17 cellular contexts compared by ENCODE assay signal in the genomic region with DNA sequence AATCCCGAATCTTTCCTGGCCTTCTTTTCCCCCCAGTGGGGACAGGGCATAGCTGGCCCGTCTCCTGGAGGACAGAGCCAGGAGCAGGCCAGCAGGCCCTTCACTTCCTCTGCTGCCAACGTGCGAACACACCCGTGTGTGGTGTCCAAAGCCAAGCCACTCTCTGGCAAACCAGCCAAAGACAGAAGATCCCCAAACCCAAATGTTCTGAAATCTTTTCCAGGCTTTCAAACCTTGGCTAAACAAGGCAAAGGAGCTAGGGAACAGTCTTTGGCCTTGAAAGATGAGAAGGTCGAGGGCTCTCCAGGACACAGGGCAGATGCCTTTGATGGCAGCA.
DNase-seq lines count a peak whose midpoint lies in the region; ATAC-seq, FAIRE-seq and TF ChIP-seq lines count a peak whose summit lies in the region.
"Had no signal": no experiment of that assay in that cellular context is flagged by ENCODE, and none has a peak within 500 bp of the region (broad histone marks: within the 10 kb centered on the region; RNA-seq: fewer than 3 reads in every experiment).

No MANE protein-coding gene starts in this region.

- no peaks in the 10 kb centered on the region for H3K27me3 ChIP-seq in left ventricle myocardium inferior (ENCODE audit: low read depth)
- no peaks in the 10 kb centered on the region for H3K27me3 ChIP-seq in mammary epithelial cell (ENCODE audit: insufficient read depth, low read length)
- H3K27me3 ChIP-seq in keratinocyte (ENCODE audit: control insufficient read depth, extremely low read depth, insufficient read depth, low read length), result no peaks in the 10 kb centered on the region
- H3K27me3 ChIP-seq in thymus (ENCODE audit: control insufficient read depth, insufficient read depth), result no peaks in the 10 kb centered on the region
- no peaks in the 10 kb centered on the region for H3K27me3 ChIP-seq in small intestine (ENCODE audit: control insufficient read depth in 2 of 2, insufficient read depth in 2 of 2, low read length in 2 of 2)

- WGBS in mammary epithelial cell (ENCODE audit: low coverage, missing lambda C conversion rate), result 67% methylated on average over 6 of the region's 6 CpGs
- WGBS in thymus, result 92% methylated on average over 6 of the region's 6 CpGs
- 67 to 84% (median 77%) methylated on average over 6 of the region's 6 CpGs for WGBS in small intestine, 3 donors

- no peak overlapping the region for H3K4me3 ChIP-seq in left ventricle myocardium inferior
- H3K4me3 ChIP-seq in mammary epithelial cell (replicated peaks in 1 of 3; ENCODE audit: insufficient read depth in 1 of 3, low read depth in 2 of 3, low read length in 3 of 3), result no peak overlapping the region
- no peak overlapping the region for H3K4me3 ChIP-seq in keratinocyte (ENCODE audit: control insufficient read depth in 2 of 3, extremely low read depth in 1 of 3, insufficient read depth in 2 of 3, low read depth in 1 of 3, low read length in 3 of 3)
- no peak overlapping the region for H3K4me3 ChIP-seq in thymus (ENCODE audit: low read length)
- no peak overlapping the region for H3K4me3 ChIP-seq in small intestine (ENCODE audit: low read depth in 1 of 2, low read length in 2 of 2)
- H3K4me3 ChIP-seq: GM23248 had no signal

- H2AFZ ChIP-seq in mammary epithelial cell (ENCODE audit: low read depth, low read length) (no peak overlapping the region), keratinocyte (ENCODE audit: control insufficient read depth, low read length) (no peak overlapping the region)
- H2AFZ ChIP-seq: GM23248 had no signal

- peak; percentile 89 for ATAC-seq in Right ventricle myocardium superior (ENCODE audit: poor library complexity)
- ATAC-seq in GM19035 (IDR thresholded peaks at IDR 0.05; ENCODE audit: unreplicated experiment), result no peak

- H4K20me1 ChIP-seq in mammary epithelial cell (ENCODE audit: insufficient read depth, low read length) (no peaks in the 10 kb centered on the region), keratinocyte (ENCODE audit: control insufficient read depth, extremely low read depth, insufficient read depth, low read length) (no peaks in the 10 kb centered on the region)

- H3K27ac ChIP-seq in left ventricle myocardium inferior (replicated peaks) (no peak overlapping the region), mammary epithelial cell (ENCODE audit: insufficient read depth, low read depth, low read length) (peak overlapping the region; percentile 39), keratinocyte (ENCODE audit: control insufficient read depth, insufficient read depth, low read length) (peak overlapping the region; percentile 6), thymus (ENCODE audit: low read depth) (peak overlapping the region; percentile 68), small intestine (ENCODE audit: low read depth in 1 of 2, low read length in 1 of 2) (no peak overlapping the region)
- H3K27ac ChIP-seq: GM23248 had no signal

- no TSS peak for BruUV-seq in mammary epithelial cell (replicated peaks; lab: Mats Ljungman, UMichigan)

- H3K79me2 ChIP-seq in mammary epithelial cell (ENCODE audit: insufficient read depth, low read length), result no peaks in the 10 kb centered on the region
- H3K79me2 ChIP-seq in keratinocyte (ENCODE audit: control insufficient read depth, insufficient read depth, low read length), result no peaks in the 10 kb centered on the region

- in situ Hi-C loops in mammary epithelial cell (cut with MboI; ENCODE audit: low sequenced_read_pairs in 2 of 2), result no loop called here

- CTCF ChIA-PET in mammary epithelial cell (lab: Charles Lee; ENCODE audit: low non-redundant PET), result no interaction called here

- FAIRE-seq in keratinocyte (lab: Jason Lieb, UNC), result no peak
- no peak for FAIRE-seq in small intestine (lab: Jason Lieb, UNC)

- no peak overlapping the region for H3K4me2 ChIP-seq in mammary epithelial cell (ENCODE audit: insufficient read depth, low read depth, low read length)
- no peak overlapping the region for H3K4me2 ChIP-seq in keratinocyte (ENCODE audit: control insufficient read depth, extremely low read depth, insufficient read depth, low read depth, low read length)

- H3K4me1 ChIP-seq in left ventricle myocardium inferior (peaks cover 5% of the 10 kb centered on the region), mammary epithelial cell (ENCODE audit: insufficient read depth, low read length) (peaks cover 51% of the 10 kb centered on the region), keratinocyte (ENCODE audit: control insufficient read depth, extremely low read depth, insufficient read depth, low read length) (peaks cover 56% of the 10 kb centered on the region), thymus (ENCODE audit: control insufficient read depth, insufficient read depth, low read length) (no peaks in the 10 kb centered on the region), small intestine (ENCODE audit: control insufficient read depth in 2 of 2, insufficient read depth in 1 of 2, low read depth in 1 of 2, low read length in 1 of 2) (no peaks in the 10 kb centered on the region)

- dilution Hi-C loops in mammary epithelial cell (cut with HindIII; ENCODE audit: low sequenced_read_pairs), result no loop called here
- dilution Hi-C loops in keratinocyte (cut with MboI; ENCODE audit: extremely low pct_ligation_motif_present, low sequenced_read_pairs), result no loop called here

- H3K36me3 ChIP-seq in left ventricle myocardium inferior (no peaks in the 10 kb centered on the region), mammary epithelial cell (ENCODE audit: insufficient read depth, low read length) (no peaks in the 10 kb centered on the region), keratinocyte (ENCODE audit: control insufficient read depth in 2 of 2, extremely low read depth in 1 of 2, insufficient read depth in 2 of 2, low read length in 2 of 2) (no peaks in the 10 kb centered on the region), thymus (ENCODE audit: control insufficient read depth, insufficient read depth) (no peaks in the 10 kb centered on the region), small intestine (ENCODE audit: control insufficient read depth in 2 of 2, insufficient read depth in 2 of 2, low read length in 2 of 2) (no peaks in the 10 kb centered on the region)

- TF ChIP-seq CTCF in left ventricle myocardium inferior (IDR thresholded peaks at IDR 0.05; ENCODE audit: borderline replicate concordance) (no peak), mammary epithelial cell (conservative IDR thresholded peaks at IDR 0.05 in 1 of 2, IDR thresholded peaks at IDR 0.05 in 1 of 2; ENCODE audit: extremely low read depth in 1 of 2, insufficient read depth in 1 of 2, low read depth in 1 of 2, low read length in 2 of 2) (no peak), keratinocyte (optimal IDR thresholded peaks at IDR 0.05 in 1 of 3, IDR thresholded peaks at IDR 0.05 in 1 of 3, conservative IDR thresholded peaks at IDR 0.05 in 1 of 3; ENCODE audit: extremely low read depth in 1 of 3, insufficient read depth in 2 of 3, low read length in 3 of 3) (no peak)

- H3K9me3 ChIP-seq in left ventricle myocardium inferior (replicated peaks) (no peaks in the 10 kb centered on the region), mammary epithelial cell (replicated peaks; ENCODE audit: insufficient read depth, low read length) (no peaks in the 10 kb centered on the region), keratinocyte (ENCODE audit: control insufficient read depth, low read depth, low read length) (no peaks in the 10 kb centered on the region), thymus (ENCODE audit: control insufficient read depth) (no peaks in the 10 kb centered on the region), small intestine (ENCODE audit: control insufficient read depth, low read depth) (no peaks in the 10 kb centered on the region)
- H3K9me3 ChIP-seq: Caco-2 had no signal

- H3K9me1 ChIP-seq in keratinocyte (ENCODE audit: control insufficient read depth, extremely low read depth, insufficient read depth, low read length), result no peaks in the 10 kb centered on the region

- no peak for DNase-seq in Right ventricle myocardium superior
- no peak for DNase-seq in left ventricle myocardium inferior
- DNase-seq in mammary epithelial cell, result no peak
- DNase-seq in keratinocyte (ENCODE audit: low read depth, low spot score), result no peak
- DNase-seq in DMS53 treated with DMSO at 0.1 percent for 48 hours (lab: John Stamatoyannopoulos, UW; ENCODE audit: unreplicated experiment), result no peak
- no peak for DNase-seq in small intestine
- DNase-seq: DMS153, GM23248, MV-4-11, NCI-H1417, NCI-H187 treated with DMSO at 0.1 percent for 48 hours, NCI-H345, NCI-H69, OCI-M1 had no signal

- intact Hi-C loops in Right ventricle myocardium superior (cut with DNase I) (no loop called here), left ventricle myocardium inferior (cut with micrococcal nuclease) (no loop called here), mammary epithelial cell (cut with micrococcal nuclease) (loop anchor here (2.0 kb wide), 1 partner anchor 25 kb away; no protein-coding TSS in a partner anchor)

- H3K9ac ChIP-seq in mammary epithelial cell (ENCODE audit: insufficient read depth, low read length) (no peak overlapping the region), keratinocyte (ENCODE audit: control insufficient read depth, extremely low read depth, insufficient read depth, low read length) (no peak overlapping the region)
- H3K9ac ChIP-seq: GM23248 had no signal

Comparison
In these comparisons a context has a peak if more than half of its experiments do, and no peak if none do; other contexts are left out.
1. H3K27ac ChIP-seq: peak in mammary epithelial cell (single experiment), keratinocyte (single experiment) and thymus (single experiment); none in left ventricle myocardium inferior (single experiment) and small intestine (0 of 2).